1 cellular context compared by ENCODE assay signal in the genomic region with DNA sequence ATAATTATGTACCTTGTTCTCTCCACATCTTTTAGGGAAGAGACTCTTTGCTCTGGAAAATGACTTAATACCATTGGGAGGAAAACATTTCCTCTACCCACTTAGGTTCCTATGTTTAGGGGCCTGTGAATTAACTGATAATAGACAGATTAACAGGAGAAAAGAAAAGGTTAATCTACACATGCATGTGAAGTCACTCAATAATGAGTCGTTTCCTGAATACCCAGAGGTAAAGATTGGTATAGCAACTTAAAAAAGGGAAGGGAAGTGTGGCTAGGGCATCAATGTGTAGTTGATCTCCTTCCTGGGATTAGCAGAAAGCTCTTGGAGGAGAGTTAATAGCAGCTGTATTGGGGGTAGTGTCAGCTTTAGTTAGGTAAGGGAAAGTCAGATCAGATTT.
TF ChIP-seq lines count a peak whose summit lies in the region.

No MANE protein-coding gene starts in this region.

TF ChIP-seq in HCT116, 20 proteins besides CTCF, POLR2A, EP300 and RAD21 (continued from another document):
- TF ChIP-seq EZH2phosphoT487 (IDR thresholded peaks at IDR 0.05; ENCODE audit: borderline replicate concordance) (no peak), CEBPB (IDR thresholded peaks at IDR 0.05; ENCODE audit: low read depth) (no peak), JUND (IDR thresholded peaks at IDR 0.05) (no peak), ELF1 (IDR thresholded peaks at IDR 0.05; ENCODE audit: borderline replicate concordance, low read depth) (no peak), SIN3A (IDR thresholded peaks at IDR 0.05; ENCODE audit: low read depth) (no peak), FOSL1 (IDR thresholded peaks at IDR 0.05; ENCODE audit: low read depth) (no peak), TCF7L2 (IDR thresholded peaks at IDR 0.05; ENCODE audit: borderline replicate concordance, extremely low read depth, insufficient read depth, insufficient read length) (no peak), ZFX (IDR thresholded peaks at IDR 0.05) (no peak), EGR1 (IDR thresholded peaks at IDR 0.05; ENCODE audit: low read depth) (no peak), EZH2 (IDR thresholded peaks at IDR 0.05) (no peak), SP1 (IDR thresholded peaks at IDR 0.05; ENCODE audit: low read depth) (no peak), POLR2AphosphoS5 (IDR thresholded peaks at IDR 0.05; ENCODE audit: low read depth, low read length) (no peak)
- TF ChIP-seq, protein P1, sequence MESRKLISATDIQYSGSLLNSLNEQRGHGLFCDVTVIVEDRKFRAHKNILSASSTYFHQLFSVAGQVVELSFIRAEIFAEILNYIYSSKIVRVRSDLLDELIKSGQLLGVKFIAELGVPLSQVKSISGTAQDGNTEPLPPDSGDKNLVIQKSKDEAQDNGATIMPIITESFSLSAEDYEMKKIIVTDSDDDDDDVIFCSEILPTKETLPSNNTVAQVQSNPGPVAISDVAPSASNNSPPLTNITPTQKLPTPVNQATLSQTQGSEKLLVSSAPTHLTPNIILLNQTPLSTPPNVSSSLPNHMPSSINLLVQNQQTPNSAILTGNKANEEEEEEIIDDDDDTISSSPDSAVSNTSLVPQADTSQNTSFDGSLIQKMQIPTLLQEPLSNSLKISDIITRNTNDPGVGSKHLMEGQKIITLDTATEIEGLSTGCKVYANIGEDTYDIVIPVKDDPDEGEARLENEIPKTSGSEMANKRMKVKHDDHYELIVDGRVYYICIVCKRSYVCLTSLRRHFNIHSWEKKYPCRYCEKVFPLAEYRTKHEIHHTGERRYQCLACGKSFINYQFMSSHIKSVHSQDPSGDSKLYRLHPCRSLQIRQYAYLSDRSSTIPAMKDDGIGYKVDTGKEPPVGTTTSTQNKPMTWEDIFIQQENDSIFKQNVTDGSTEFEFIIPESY (IDR thresholded peaks at IDR 0.05; ENCODE audit: extremely low read depth, insufficient replicate concordance, low read length) = no peak
- TF ChIP-seq, protein P2, sequence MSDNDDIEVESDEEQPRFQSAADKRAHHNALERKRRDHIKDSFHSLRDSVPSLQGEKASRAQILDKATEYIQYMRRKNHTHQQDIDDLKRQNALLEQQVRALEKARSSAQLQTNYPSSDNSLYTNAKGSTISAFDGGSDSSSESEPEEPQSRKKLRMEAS (IDR thresholded peaks at IDR 0.05) = no peak
- TF ChIP-seq, protein P3, sequence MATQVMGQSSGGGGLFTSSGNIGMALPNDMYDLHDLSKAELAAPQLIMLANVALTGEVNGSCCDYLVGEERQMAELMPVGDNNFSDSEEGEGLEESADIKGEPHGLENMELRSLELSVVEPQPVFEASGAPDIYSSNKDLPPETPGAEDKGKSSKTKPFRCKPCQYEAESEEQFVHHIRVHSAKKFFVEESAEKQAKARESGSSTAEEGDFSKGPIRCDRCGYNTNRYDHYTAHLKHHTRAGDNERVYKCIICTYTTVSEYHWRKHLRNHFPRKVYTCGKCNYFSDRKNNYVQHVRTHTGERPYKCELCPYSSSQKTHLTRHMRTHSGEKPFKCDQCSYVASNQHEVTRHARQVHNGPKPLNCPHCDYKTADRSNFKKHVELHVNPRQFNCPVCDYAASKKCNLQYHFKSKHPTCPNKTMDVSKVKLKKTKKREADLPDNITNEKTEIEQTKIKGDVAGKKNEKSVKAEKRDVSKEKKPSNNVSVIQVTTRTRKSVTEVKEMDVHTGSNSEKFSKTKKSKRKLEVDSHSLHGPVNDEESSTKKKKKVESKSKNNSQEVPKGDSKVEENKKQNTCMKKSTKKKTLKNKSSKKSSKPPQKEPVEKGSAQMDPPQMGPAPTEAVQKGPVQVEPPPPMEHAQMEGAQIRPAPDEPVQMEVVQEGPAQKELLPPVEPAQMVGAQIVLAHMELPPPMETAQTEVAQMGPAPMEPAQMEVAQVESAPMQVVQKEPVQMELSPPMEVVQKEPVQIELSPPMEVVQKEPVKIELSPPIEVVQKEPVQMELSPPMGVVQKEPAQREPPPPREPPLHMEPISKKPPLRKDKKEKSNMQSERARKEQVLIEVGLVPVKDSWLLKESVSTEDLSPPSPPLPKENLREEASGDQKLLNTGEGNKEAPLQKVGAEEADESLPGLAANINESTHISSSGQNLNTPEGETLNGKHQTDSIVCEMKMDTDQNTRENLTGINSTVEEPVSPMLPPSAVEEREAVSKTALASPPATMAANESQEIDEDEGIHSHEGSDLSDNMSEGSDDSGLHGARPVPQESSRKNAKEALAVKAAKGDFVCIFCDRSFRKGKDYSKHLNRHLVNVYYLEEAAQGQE (IDR thresholded peaks at IDR 0.05; ENCODE audit: low read depth) = no peak
- TF ChIP-seq, protein P4, sequence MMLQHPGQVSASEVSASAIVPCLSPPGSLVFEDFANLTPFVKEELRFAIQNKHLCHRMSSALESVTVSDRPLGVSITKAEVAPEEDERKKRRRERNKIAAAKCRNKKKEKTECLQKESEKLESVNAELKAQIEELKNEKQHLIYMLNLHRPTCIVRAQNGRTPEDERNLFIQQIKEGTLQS (IDR thresholded peaks at IDR 0.05) = no peak
